19 cellular contexts compared by ENCODE assay signal in genomic region chr2:89841476-89841840, GRCh38.
DNase-seq lines count a peak whose midpoint lies in the region; ATAC-seq, FAIRE-seq and TF ChIP-seq lines count a peak whose summit lies in the region.
"Had no signal": no experiment of that assay in that cellular context is flagged by ENCODE, and none has a peak within 500 bp of the region (broad histone marks: within the 10 kb centered on the region; RNA-seq: fewer than 3 reads in every experiment).

No MANE protein-coding gene starts in this region.

- FAIRE-seq in urothelium cell line (lab: Jason Lieb, UNC), result peak; percentile 46
- FAIRE-seq: D721Med, H1 had no signal

- intact Hi-C loops in esophagus muscularis mucosa (cut with DNase I), result no loop called here

- H3K4me3 ChIP-seq in esophagus muscularis mucosa (no peak overlapping the region), gastroesophageal sphincter (no peak overlapping the region)

- H3K9me3 ChIP-seq in esophagus muscularis mucosa, result peaks cover 0 to 12% (median 6%) of the 10 kb centered on the region in 4 donors
- no peaks in the 10 kb centered on the region for H3K9me3 ChIP-seq in gastroesophageal sphincter

- H3K36me3 ChIP-seq in esophagus muscularis mucosa (no peaks in the 10 kb centered on the region), gastroesophageal sphincter (no peaks in the 10 kb centered on the region)

- CTCF ChIA-PET in GM10248 (lab: Yijun Ruan, JAX), result no interaction called here

- no peaks in the 10 kb centered on the region for H3K4me1 ChIP-seq in esophagus muscularis mucosa
- no peaks in the 10 kb centered on the region for H3K4me1 ChIP-seq in gastroesophageal sphincter

- DNase-seq in GM10248 (ENCODE audit: extremely low spot score) (peak; percentile 1), esophagus muscularis mucosa (ENCODE audit: extremely low spot score) (peak; percentile 86), urothelium cell line (ENCODE audit: low spot score) (no peak)
- no peak for DNase-seq in activated T-cell treated with anti-CD3 and anti-CD28 coated beads, Interleukin-2, amount 50 U/mL, for 48 hours
- DNase-seq: Kasumi-1, MM.1S, NCI-H1092 treated with DMSO at 0.1 percent for 48 hours, NCI-H146, NCI-H2029 treated with DMSO at 0.1 percent for 48 hours, NCI-H510A, NCI-H748 treated with DMSO at 0.1 percent for 48 hours, T-helper 1 cell had no signal

- TF ChIP-seq CTCF in GM10248 (IDR thresholded peaks at IDR 0.05; ENCODE audit: control extremely low read depth, extremely low read depth, low read depth, missing control alignments) (no peak), esophagus muscularis mucosa (IDR thresholded peaks at IDR 0.05) (no peak), gastroesophageal sphincter (IDR thresholded peaks at IDR 0.05) (no peak)

- H3K27ac ChIP-seq in esophagus muscularis mucosa (replicated peaks in 1 of 4) (no peak overlapping the region), gastroesophageal sphincter (no peak overlapping the region)
- H3K27ac ChIP-seq: C4-2B, HL-60 had no signal

- ATAC-seq in HG03432 (IDR thresholded peaks at IDR 0.05; ENCODE audit: unreplicated experiment) (peak; percentile 30), gastroesophageal sphincter (no peak), HG03175 (IDR thresholded peaks at IDR 0.05; ENCODE audit: unreplicated experiment) (no peak)

- TF ChIP-seq EP300 in esophagus muscularis mucosa (IDR thresholded peaks at IDR 0.05), result no peak
- TF ChIP-seq EP300 in gastroesophageal sphincter (IDR thresholded peaks at IDR 0.05), result no peak

- POLR2A ChIA-PET in GM10248 (lab: Yijun Ruan, JAX), result no interaction called here

- 43% methylated on average over 3 of the region's 3 CpGs for WGBS in esophagus muscularis mucosa
- 64 to 66% methylated on average over 3 of the region's 3 CpGs for WGBS in gastroesophageal sphincter (ENCODE audit: low coverage in 1 of 2), 2 donors

- peaks cover 0 to 6% (median 0%) of the 10 kb centered on the region in 4 donors for H3K27me3 ChIP-seq in esophagus muscularis mucosa
- H3K27me3 ChIP-seq in gastroesophageal sphincter, result peaks cover 11% of the 10 kb centered on the region

- TF ChIP-seq POLR2A in esophagus muscularis mucosa (IDR thresholded peaks at IDR 0.05; ENCODE audit: low read depth) (no peak), gastroesophageal sphincter (IDR thresholded peaks at IDR 0.05) (no peak)

Comparison
In these comparisons a context has a peak if more than half of its experiments do, and no peak if none do; other contexts are left out.
1. DNase-seq: peak in GM10248 (single experiment) and esophagus muscularis mucosa (single experiment); none in urothelium cell line (single experiment) and activated T-cell treated with anti-CD3 and anti-CD28 coated beads, Interleukin-2, amount 50 U/mL, for 48 hours (0 of 2).